ENCODE assay signal across 15 cellular contexts in the genomic region with DNA sequence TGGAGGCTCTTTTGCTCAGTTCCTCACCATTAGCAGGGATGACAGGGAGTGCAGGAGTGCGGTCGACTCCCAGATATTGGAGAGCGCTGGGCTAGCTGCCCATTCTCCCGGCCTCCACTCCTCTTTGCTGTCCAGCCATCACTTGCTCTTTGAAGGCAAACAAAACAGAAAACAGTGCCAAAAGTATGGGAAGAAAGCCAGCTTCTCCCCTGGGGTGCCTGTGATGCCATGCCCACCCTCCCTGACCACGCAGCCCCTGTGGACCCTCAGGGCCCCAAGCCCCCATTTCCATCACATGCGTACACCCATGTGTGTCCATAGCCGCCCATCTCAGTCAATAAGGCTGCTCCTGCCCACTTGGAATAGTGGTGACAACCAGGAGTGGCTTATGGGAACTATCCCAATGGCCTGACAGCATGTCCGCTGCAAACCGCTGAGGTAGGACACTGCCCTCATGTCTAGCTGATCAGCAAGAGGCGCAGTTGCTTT.
"Had no signal": no experiment of that assay in that cellular context is flagged by ENCODE, and none has a peak within 500 bp of the region (broad histone marks: within the 10 kb centered on the region; RNA-seq: fewer than 3 reads in every experiment).

No MANE protein-coding gene starts in this region.

- H3K9me3 ChIP-seq: adrenal gland had no signal

- H3K4me1 ChIP-seq: adrenal gland, esophagus muscularis mucosa, sigmoid colon, spleen had no signal

- H3K9me3 Mint-ChIP-seq: activated naive CD4-positive, alpha-beta T cell treated with anti-CD3 and anti-CD28 coated beads, Interleukin-2, amount 50 U/mL, for 24 hours; nephron progenitor cell; stimulated activated naive CD8-positive, alpha-beta T cell treated with anti-CD3 and anti-CD28 coated beads, Interleukin-15, Interleukin-2, amounts not matched to agents 100 ng/mL and 50 ng/mL, for 24 hours had no signal

- H3K27ac Mint-ChIP-seq: activated naive CD4-positive, alpha-beta T cell treated with anti-CD3 and anti-CD28 coated beads, Interleukin-2, amount 50 U/mL, for 24 hours; stimulated activated naive CD8-positive, alpha-beta T cell treated with anti-CD3 and anti-CD28 coated beads, Interleukin-15, Interleukin-2, amounts not matched to agents 100 ng/mL and 50 ng/mL, for 24 hours; T-cell had no signal

- H3K27me3 ChIP-seq: esophagus muscularis mucosa, sigmoid colon had no signal

- H3K36me3 Mint-ChIP-seq: activated naive CD4-positive, alpha-beta T cell treated with anti-CD3 and anti-CD28 coated beads, Interleukin-2, amount 50 U/mL, for 24 hours; T-cell had no signal

- H3K4me1 Mint-ChIP-seq: activated naive CD4-positive, alpha-beta T cell treated with anti-CD3 and anti-CD28 coated beads, Interleukin-2, amount 50 U/mL, for 24 hours; T-cell had no signal

- H3K27ac ChIP-seq: adrenal gland, coronary artery, esophagus muscularis mucosa, sigmoid colon, spleen, thoracic aorta had no signal

- H3K4me3 ChIP-seq: adrenal gland, coronary artery, esophagus muscularis mucosa, sigmoid colon, spleen, thoracic aorta had no signal

- H3K4me3 Mint-ChIP-seq: activated naive CD4-positive, alpha-beta T cell treated with anti-CD3 and anti-CD28 coated beads, Interleukin-2, amount 50 U/mL, for 24 hours; nephron progenitor cell; stimulated activated naive CD8-positive, alpha-beta T cell treated with anti-CD3 and anti-CD28 coated beads, Interleukin-15, Interleukin-2, amounts not matched to agents 100 ng/mL and 50 ng/mL, for 24 hours; T-cell had no signal

- DNase-seq: activated CD4-positive, CD25-positive, alpha-beta regulatory T cell treated with anti-CD3 and anti-CD28 coated beads, Interleukin-2, amount 50 U/mL, for 72 hours; activated T-cell treated with anti-CD3 and anti-CD28 coated beads for 4 hours; effector CD4-positive, alpha-beta T cell; hypothalamus; nephron progenitor cell; sigmoid colon; spleen; T-cell; T-helper 9 cell had no signal

- H3K36me3 ChIP-seq: adrenal gland, esophagus muscularis mucosa, sigmoid colon, spleen, thoracic aorta had no signal

- ATAC-seq: T-cell had no signal
